11 cellular contexts compared by ENCODE assay signal in genomic region chr3:189570916-189571315, GRCh38.
DNase-seq lines count a peak whose midpoint lies in the region; ATAC-seq, FAIRE-seq and TF ChIP-seq lines count a peak whose summit lies in the region.
"Had no signal": no experiment of that assay in that cellular context is flagged by ENCODE, and none has a peak within 500 bp of the region (broad histone marks: within the 10 kb centered on the region; RNA-seq: fewer than 3 reads in every experiment).

No MANE protein-coding gene starts in this region.

- peak; percentile 83 for FAIRE-seq in H54 (lab: Jason Lieb, UNC)

- no peak for DNase-seq in H54 (ENCODE audit: insufficient read length, low spot score)
- peak; percentile 23 for DNase-seq in kidney tubule cell (ENCODE audit: low spot score)
- no peak for DNase-seq in RKO (ENCODE audit: low spot score)
- DNase-seq in NCI-H2081 treated with DMSO at 0.1 percent for 48 hours (lab: John Stamatoyannopoulos, UW): no peak
- DNase-seq in NCI-H1436 (lab: John Stamatoyannopoulos, UW): no peak
- DNase-seq: HCEC 1CT, head of caudate nucleus, NCI-H1105 treated with DMSO at 0.1 percent for 48 hours had no signal

- TF ChIP-seq POLR2A in H54 (IDR thresholded peaks at IDR 0.05; ENCODE audit: low read depth, low read length): no peak

- ATAC-seq in GM19025 (IDR thresholded peaks at IDR 0.05; ENCODE audit: low read depth, unreplicated experiment) (peak; percentile 31), HG03521 (IDR thresholded peaks at IDR 0.05; ENCODE audit: unreplicated experiment) (peak; percentile 54), GM19467 (IDR thresholded peaks at IDR 0.05; ENCODE audit: unreplicated experiment) (no peak)
